In the genomic region with DNA sequence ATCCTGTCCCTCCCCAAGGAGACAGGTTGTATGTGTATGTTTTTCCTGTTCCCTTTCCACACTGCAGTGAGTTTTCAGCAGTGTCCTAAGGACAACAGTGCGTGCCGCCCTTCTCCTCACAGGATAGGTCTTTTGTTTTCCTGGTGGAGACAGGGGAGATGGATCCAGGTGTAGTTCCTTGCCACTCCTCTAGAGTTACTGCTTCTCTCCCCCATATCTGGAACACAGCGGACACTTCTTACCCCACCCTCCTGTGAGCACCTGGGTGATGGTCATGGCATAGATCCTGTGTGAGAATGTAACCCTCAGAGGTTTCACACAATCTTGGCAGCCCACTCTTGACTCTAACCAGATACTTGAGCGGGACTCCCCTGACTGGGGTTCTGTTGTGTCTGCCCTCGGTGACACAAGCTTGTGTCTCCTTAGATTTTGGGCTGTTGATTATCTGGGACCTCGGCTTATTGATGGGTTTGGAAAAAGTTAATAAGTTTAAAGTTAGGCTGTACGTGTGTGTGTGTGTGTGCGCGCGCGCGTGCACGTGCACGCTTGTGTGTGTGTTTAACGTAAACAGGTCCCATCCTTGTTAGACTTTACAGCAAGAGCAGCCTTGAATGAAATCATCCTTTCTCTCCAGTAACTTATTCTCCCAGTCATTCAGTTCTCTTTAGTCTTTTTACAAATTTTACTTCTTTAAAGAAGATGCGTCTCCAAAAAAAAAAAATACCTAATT, we compare ENCODE assay signal across 23 cellular contexts.
DNase-seq lines count a peak whose midpoint lies in the region; ATAC-seq and TF ChIP-seq lines count a peak whose summit lies in the region.
"Had no signal": no experiment of that assay in that cellular context is flagged by ENCODE, and none has a peak within 500 bp of the region (broad histone marks: within the 10 kb centered on the region; RNA-seq: fewer than 3 reads in every experiment).

No MANE protein-coding gene starts in this region.

- H3K36me3 ChIP-seq in GM23338 (ENCODE audit: insufficient read depth) = no peaks in the 10 kb centered on the region
- peaks cover 26% of the 10 kb centered on the region for H3K36me3 ChIP-seq in lower lobe of right lung

- no peaks in the 10 kb centered on the region for H3K4me1 ChIP-seq in GM23338 (ENCODE audit: insufficient read depth)
- no peaks in the 10 kb centered on the region for H3K4me1 ChIP-seq in lower lobe of right lung
- H3K4me1 ChIP-seq: gastroesophageal sphincter had no signal

- H3K27ac ChIP-seq in GM23338 (ENCODE audit: low read depth) (no peak overlapping the region), lower lobe of right lung (no peak overlapping the region)
- H3K27ac ChIP-seq: BLaER1, gastroesophageal sphincter had no signal

- H3F3A ChIP-seq in GM23338 (replicated peaks; ENCODE audit: low read depth) = no peaks in the 10 kb centered on the region

- no peaks in the 10 kb centered on the region; the same call in 1 of the 2 replicates for H3K79me2 ChIP-seq in GM23338 (replicated peaks; ENCODE audit: insufficient read depth)

- no peak overlapping the region for H3K4me2 ChIP-seq in GM23338
- H3K4me2 ChIP-seq: BLaER1 had no signal

- no peak for DNase-seq in activated CD4-positive, alpha-beta T cell treated with anti-CD3 and anti-CD28 coated beads for 36 hours
- no peak for DNase-seq in activated CD4-positive, alpha-beta T cell treated with anti-CD3 and anti-CD28 coated beads for 48 hours
- DNase-seq in GM23338 (ENCODE audit: low spot score) (no peak), WTC11 (ENCODE audit: low spot score) (no peak), lower lobe of right lung (no peak), DMS79 treated with DMSO at 0.1 percent for 48 hours (lab: John Stamatoyannopoulos, UW) (no peak), retina (no peak), NCI-H2029 (lab: John Stamatoyannopoulos, UW) (no peak)
- DNase-seq: activated CD4-positive, alpha-beta T cell treated with anti-CD3 and anti-CD28 coated beads, Interleukin-2, amount 50 U/mL, for 4 hours; Calu3; caudate nucleus; erythroblast; HCEC 1CT; kidney; NCI-H1436; NCI-H69; occipital lobe; right cardiac atrium; stimulated activated CD4-positive, alpha-beta T cell treated with anti-CD3 and anti-CD28 coated beads, Interleukin-15, amount 100 ng/mL, for 24 hours; substantia nigra had no signal

- H3K27me3 Mint-ChIP-seq in activated CD4-positive, alpha-beta T cell treated with anti-CD3 and anti-CD28 coated beads for 36 hours = no peaks in the 10 kb centered on the region
- H3K27me3 Mint-ChIP-seq in GM23338 (ENCODE audit: insufficient read depth, low read depth, poor library complexity) (peaks cover 6% of the 10 kb centered on the region), WTC11 (ENCODE audit: low read depth) (no peaks in the 10 kb centered on the region)

- H4K20me1 ChIP-seq in GM23338 (replicated peaks; ENCODE audit: insufficient read depth) = no peaks in the 10 kb centered on the region

- intact Hi-C loops in activated CD4-positive, alpha-beta T cell treated with anti-CD3 and anti-CD28 coated beads for 36 hours (cut with DNase I, micrococcal nuclease) = no loop called here
- intact Hi-C loops in lower lobe of right lung (cut with DNase I) = no loop called here

- no peak overlapping the region for H2AFZ ChIP-seq in GM23338

- no peak for ATAC-seq in activated CD4-positive, alpha-beta T cell treated with anti-CD3 and anti-CD28 coated beads for 36 hours
- peak; percentile 52; the same call in 2 of the 3 replicates for ATAC-seq in GM23338
- ATAC-seq in WTC11 = peak; percentile 65; the same call in 1 of the 2 replicates
- no peak for ATAC-seq in lower lobe of right lung
- ATAC-seq: gastroesophageal sphincter, right cardiac atrium, Right ventricle myocardium inferior had no signal

- no peaks in the 10 kb centered on the region for H3K27me3 ChIP-seq in GM23338 (ENCODE audit: insufficient read depth)
- no peaks in the 10 kb centered on the region for H3K27me3 ChIP-seq in lower lobe of right lung (ENCODE audit: low read depth)
- H3K27me3 ChIP-seq: BLaER1, gastroesophageal sphincter had no signal

- H3K4me1 Mint-ChIP-seq in activated CD4-positive, alpha-beta T cell treated with anti-CD3 and anti-CD28 coated beads for 36 hours = peaks cover 25% of the 10 kb centered on the region
- H3K4me1 Mint-ChIP-seq in GM23338 (no peaks in the 10 kb centered on the region; the same call in 2 of the 3 replicates), WTC11 (no peaks in the 10 kb centered on the region)

- no peaks in the 10 kb centered on the region for H3K9me2 ChIP-seq in GM23338 (ENCODE audit: insufficient read depth)

- POLR2A ChIA-PET in activated CD4-positive, alpha-beta T cell treated with anti-CD3 and anti-CD28 coated beads for 36 hours (lab: Charles Lee) = no interaction called here
- POLR2A ChIA-PET in WTC11 (lab: Charles Lee) = no interaction called here

- H3K4me3 ChIP-seq in GM23338 (no peak overlapping the region), lower lobe of right lung (no peak overlapping the region)
- H3K4me3 ChIP-seq: BLaER1, gastroesophageal sphincter had no signal

- H3K36me3 Mint-ChIP-seq in activated CD4-positive, alpha-beta T cell treated with anti-CD3 and anti-CD28 coated beads for 36 hours (ENCODE audit: low read depth) = peaks cover 58% of the 10 kb centered on the region
- H3K36me3 Mint-ChIP-seq in GM23338 (ENCODE audit: low read depth) (peaks cover 23% of the 10 kb centered on the region), WTC11 (peaks cover 24% of the 10 kb centered on the region)

- peak overlapping the region; percentile 2 for H3K27ac Mint-ChIP-seq in activated CD4-positive, alpha-beta T cell treated with anti-CD3 and anti-CD28 coated beads for 36 hours
- H3K27ac Mint-ChIP-seq in GM23338 = peak overlapping the region; percentile 60; the same call in 1 of the 2 replicates
- H3K27ac Mint-ChIP-seq in WTC11 = peak overlapping the region; percentile 77

- no peak overlapping the region for H3K4me3 Mint-ChIP-seq in activated CD4-positive, alpha-beta T cell treated with anti-CD3 and anti-CD28 coated beads for 36 hours
- H3K4me3 Mint-ChIP-seq in GM23338 = no peak overlapping the region
- H3K4me3 Mint-ChIP-seq in WTC11 = no peak overlapping the region

- H3K9me3 Mint-ChIP-seq in activated CD4-positive, alpha-beta T cell treated with anti-CD3 and anti-CD28 coated beads for 36 hours (ENCODE audit: low read depth) = no peaks in the 10 kb centered on the region
- H3K9me3 Mint-ChIP-seq in GM23338 (no peaks in the 10 kb centered on the region), WTC11 (no peaks in the 10 kb centered on the region)

- H3K9me3 ChIP-seq in lower lobe of right lung = no peaks in the 10 kb centered on the region
- H3K9me3 ChIP-seq: BLaER1, gastroesophageal sphincter had no signal

- TF ChIP-seq CTCF in GM23338 (conservative IDR thresholded peaks at IDR 0.05; ENCODE audit: low read depth in 2 of 2) (peak; percentile 14 to 45; a peak in 3 of 4 replicates), WTC11 (IDR thresholded peaks at IDR 0.05) (peak; percentile 28; the same call in 1 of the 2 replicates), lower lobe of right lung (IDR thresholded peaks at IDR 0.05) (peak; percentile 12)

- CTCF ChIA-PET in activated CD4-positive, alpha-beta T cell treated with anti-CD3 and anti-CD28 coated beads for 36 hours (lab: Charles Lee) = interaction anchor here (1.2 kb wide), 1 partner anchor 41 kb away, joined by 3 read pairs; no protein-coding TSS in a partner anchor
- CTCF ChIA-PET in WTC11 (lab: Charles Lee) = no interaction called here

TF ChIP-seq in GM23338, 12 proteins besides CTCF, POLR2A, EP300 and RAD21 (continues in another document):
- TF ChIP-seq POLR2AphosphoS5 (IDR thresholded peaks at IDR 0.05; ENCODE audit: low read depth) (no peak), ZNF331 (CRISPR knock-in tag; IDR thresholded peaks at IDR 0.05; ENCODE audit: low read depth) (no peak), EZH2 (IDR thresholded peaks at IDR 0.05; ENCODE audit: low read depth, unreplicated experiment) (no peak), ZNF114 (CRISPR knock-in tag; IDR thresholded peaks at IDR 0.05) (no peak), CREB1 (CRISPR knock-in tag; IDR thresholded peaks at IDR 0.05; ENCODE audit: low read depth) (no peak), STAT1 (IDR thresholded peaks at IDR 0.05; ENCODE audit: unreplicated experiment) (no peak)

TF ChIP-seq in WTC11, 78 proteins besides CTCF, POLR2A, EP300 and RAD21 (continues in another document):
- no peak for TF ChIP-seq RORB (CRISPR knock-in tag; IDR thresholded peaks at IDR 0.05)
- TF ChIP-seq ZNF671 (CRISPR knock-in tag; IDR thresholded peaks at IDR 0.05) = no peak
- TF ChIP-seq AFF4 (CRISPR knock-in tag; IDR thresholded peaks at IDR 0.05; ENCODE audit: borderline replicate concordance) = no peak
- TF ChIP-seq, protein P1, sequence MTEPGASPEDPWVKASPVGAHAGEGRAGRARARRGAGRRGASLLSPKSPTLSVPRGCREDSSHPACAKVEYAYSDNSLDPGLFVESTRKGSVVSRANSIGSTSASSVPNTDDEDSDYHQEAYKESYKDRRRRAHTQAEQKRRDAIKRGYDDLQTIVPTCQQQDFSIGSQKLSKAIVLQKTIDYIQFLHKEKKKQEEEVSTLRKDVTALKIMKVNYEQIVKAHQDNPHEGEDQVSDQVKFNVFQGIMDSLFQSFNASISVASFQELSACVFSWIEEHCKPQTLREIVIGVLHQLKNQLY (CRISPR knock-in tag; IDR thresholded peaks at IDR 0.05) = no peak
- TF ChIP-seq ZNF219 (CRISPR knock-in tag; IDR thresholded peaks at IDR 0.05; ENCODE audit: borderline replicate concordance) = no peak

Comparison
In these comparisons a context has a peak if more than half of its experiments do, and no peak if none do; other contexts are left out.
1. ATAC-seq: peak in GM23338 (single experiment) and WTC11 (single experiment); none in activated CD4-positive, alpha-beta T cell treated with anti-CD3 and anti-CD28 coated beads for 36 hours (single experiment) and lower lobe of right lung (0 of 2).
2. H3K27ac Mint-ChIP-seq: peak in every context shown above with its lines; median percentile 77 in WTC11; 60 in GM23338; 2 in activated CD4-positive, alpha-beta T cell treated with anti-CD3 and anti-CD28 coated beads for 36 hours.
3. Peak in every context shown above with its lines, with median percentiles within 50 percentile points of each other: CTCF ChIP-seq.